ENCODE assay signal across 13 cellular contexts in the genomic region with DNA sequence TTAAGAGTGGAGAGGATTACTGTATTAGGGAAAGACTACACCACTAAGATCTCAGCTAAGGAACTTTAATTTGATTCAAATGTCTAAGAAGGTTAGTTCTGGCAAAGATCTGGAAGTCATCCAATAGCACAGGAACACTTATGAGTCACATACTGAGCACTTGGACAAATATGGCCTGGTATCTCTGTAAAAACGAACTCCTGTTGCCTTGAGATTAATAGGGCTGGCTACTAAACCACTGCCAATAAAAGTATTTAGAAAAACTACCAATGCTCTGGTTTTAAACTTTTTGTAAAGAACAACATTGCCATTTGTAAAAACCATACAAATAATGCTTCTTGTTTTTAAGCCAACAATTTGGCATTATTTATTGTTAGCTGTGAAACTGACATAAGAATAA.
DNase-seq lines count a peak whose midpoint lies in the region; ATAC-seq, FAIRE-seq and TF ChIP-seq lines count a peak whose summit lies in the region.
"Had no signal": no experiment of that assay in that cellular context is flagged by ENCODE, and none has a peak within 500 bp of the region (broad histone marks: within the 10 kb centered on the region; RNA-seq: fewer than 3 reads in every experiment).

No MANE protein-coding gene starts in this region.

- no peaks in the 10 kb centered on the region for H4K20me1 ChIP-seq in fibroblast of lung (ENCODE audit: control insufficient read depth, extremely low read depth, insufficient read depth, low read length)

- CTCF ChIA-PET in RWPE1 (lab: Yijun Ruan, JAX), result no interaction called here

- peak; percentile 70 to 92 (median 80) for ATAC-seq in psoas muscle

- H3K27ac ChIP-seq in RWPE1 (no peak overlapping the region), fibroblast of lung (ENCODE audit: insufficient read depth, low read length) (no peak overlapping the region), psoas muscle (peak overlapping the region; percentile 51)

- no peak overlapping the region for H2AFZ ChIP-seq in fibroblast of lung (ENCODE audit: low read length)

- H3K9ac ChIP-seq in fibroblast of lung (ENCODE audit: insufficient read depth, low read length), result no peak overlapping the region

- peaks cover 33% of the 10 kb centered on the region for H3K79me2 ChIP-seq in fibroblast of lung (ENCODE audit: control insufficient read depth, insufficient read depth, low read length)

- H3K4me1 Mint-ChIP-seq in glutamatergic neuron (ENCODE audit: low read depth, unreplicated experiment) (no peaks in the 10 kb centered on the region), progenitor cell of endocrine pancreas (ENCODE audit: low read depth) (peaks cover under 1% of the 10 kb centered on the region)
- H3K4me1 Mint-ChIP-seq: activated CD4-positive, alpha-beta T cell treated with anti-CD3 and anti-CD28 coated beads, Interleukin-2, amount 10 ng/mL, durations not matched to agents 7 days and 5 days had no signal

- POLR2A ChIA-PET in RWPE1 (lab: Yijun Ruan, JAX; ENCODE audit: low non-redundant PET), result no interaction called here

- WGBS in psoas muscle, 3 donors, result 3 to 10% (median 9%) methylated on average over 1 of the region's 1 CpG

- H3K4me3 ChIP-seq in fibroblast of lung (replicated peaks in 1 of 4; ENCODE audit: control extremely low read depth in 1 of 4, insufficient read depth in 1 of 4, low read depth in 3 of 4, low read length in 4 of 4), result no peak overlapping the region
- no peak overlapping the region for H3K4me3 ChIP-seq in psoas muscle

- H3K27me3 ChIP-seq in fibroblast of lung (ENCODE audit: control insufficient read depth, insufficient read depth, low read length), result no peaks in the 10 kb centered on the region
- H3K27me3 ChIP-seq in psoas muscle (ENCODE audit: insufficient read depth in 3 of 3, low read length in 2 of 3), result no peaks in the 10 kb centered on the region

- H3K27me3 Mint-ChIP-seq in glutamatergic neuron (ENCODE audit: unreplicated experiment), result no peaks in the 10 kb centered on the region
- no peaks in the 10 kb centered on the region for H3K27me3 Mint-ChIP-seq in progenitor cell of endocrine pancreas
- H3K27me3 Mint-ChIP-seq: activated CD4-positive, alpha-beta T cell treated with anti-CD3 and anti-CD28 coated beads, Interleukin-2, amount 10 ng/mL, durations not matched to agents 7 days and 5 days had no signal

- intact Hi-C loops in psoas muscle (cut with DNase I), result no loop called here

- DNase-seq in D721Med (ENCODE audit: insufficient read length, low spot score) (peak; percentile 28), RWPE1 (ENCODE audit: low spot score) (peak; percentile 75), fibroblast of lung (ENCODE audit: low read depth in 2 of 2) (peak; percentile 98), psoas muscle (no peak), NCI-H187 treated with DMSO at 0.1 percent for 48 hours (lab: John Stamatoyannopoulos, UW) (no peak), glutamatergic neuron (no peak), progenitor cell of endocrine pancreas (ENCODE audit: low spot score, unreplicated experiment) (no peak)
- no peak for DNase-seq in activated CD4-positive, alpha-beta T cell treated with anti-CD3 and anti-CD28 coated beads, Interleukin-2, amount 50 U/mL, for 48 hours
- DNase-seq: activated CD4-positive, alpha-beta T cell treated with anti-CD3 and anti-CD28 coated beads, Interleukin-2, amount 10 ng/mL, durations not matched to agents 7 days and 5 days; GF-D8; GOT3; NCI-H2107 had no signal

- H3K9me3 ChIP-seq in fibroblast of lung (ENCODE audit: control insufficient read depth, insufficient read depth, low read depth, low read length) (no peaks in the 10 kb centered on the region), psoas muscle (no peaks in the 10 kb centered on the region)

- TF ChIP-seq CTCF in D721Med (IDR thresholded peaks at IDR 0.05; ENCODE audit: insufficient read depth, missing control alignments) (no peak), RWPE1 (conservative IDR thresholded peaks at IDR 0.05; ENCODE audit: low read depth) (no peak), fibroblast of lung (conservative IDR thresholded peaks at IDR 0.05 in 1 of 2, IDR thresholded peaks at IDR 0.05 in 1 of 2; ENCODE audit: low read depth in 1 of 2, low read length in 2 of 2) (no peak), psoas muscle (IDR thresholded peaks at IDR 0.05) (no peak), glutamatergic neuron (IDR thresholded peaks at IDR 0.05; ENCODE audit: partially characterized antibody, unreplicated experiment) (no peak), progenitor cell of endocrine pancreas (IDR thresholded peaks at IDR 0.05; ENCODE audit: unreplicated experiment) (no peak)

- peak; percentile 90 for FAIRE-seq in D721Med (lab: Jason Lieb, UNC)
- FAIRE-seq: frontal cortex had no signal

- no peak overlapping the region for H3K27ac Mint-ChIP-seq in glutamatergic neuron (ENCODE audit: unreplicated experiment)
- no peak overlapping the region for H3K27ac Mint-ChIP-seq in progenitor cell of endocrine pancreas
- H3K27ac Mint-ChIP-seq: activated CD4-positive, alpha-beta T cell treated with anti-CD3 and anti-CD28 coated beads, Interleukin-2, amount 10 ng/mL, durations not matched to agents 7 days and 5 days had no signal

- H3K4me1 ChIP-seq in fibroblast of lung (ENCODE audit: control insufficient read depth, extremely low read depth, insufficient read depth, low read length), result peaks cover 11% of the 10 kb centered on the region
- peaks cover 31% of the 10 kb centered on the region for H3K4me1 ChIP-seq in psoas muscle

- H3K36me3 ChIP-seq in fibroblast of lung (ENCODE audit: control insufficient read depth, insufficient read depth, low read length), result peaks cover 17% of the 10 kb centered on the region
- peaks cover 0 to 32% of the 10 kb centered on the region in 2 donors for H3K36me3 ChIP-seq in psoas muscle (ENCODE audit: insufficient read depth in 1 of 2, low read depth in 1 of 2)

- no peak overlapping the region for H3K4me2 ChIP-seq in fibroblast of lung (ENCODE audit: extremely low read depth, insufficient read depth, low read length)

- H3K36me3 Mint-ChIP-seq in glutamatergic neuron (ENCODE audit: unreplicated experiment) (no peaks in the 10 kb centered on the region), progenitor cell of endocrine pancreas (ENCODE audit: insufficient read depth) (peaks cover 3% of the 10 kb centered on the region)

- peaks cover 2% of the 10 kb centered on the region for H3K9me3 Mint-ChIP-seq in glutamatergic neuron (ENCODE audit: unreplicated experiment)
- H3K9me3 Mint-ChIP-seq in progenitor cell of endocrine pancreas (ENCODE audit: low read depth), result no peaks in the 10 kb centered on the region
- H3K9me3 Mint-ChIP-seq: activated CD4-positive, alpha-beta T cell treated with anti-CD3 and anti-CD28 coated beads, Interleukin-2, amount 10 ng/mL, durations not matched to agents 7 days and 5 days had no signal

- H3K4me3 Mint-ChIP-seq in glutamatergic neuron (ENCODE audit: unreplicated experiment), result no peak overlapping the region
- H3K4me3 Mint-ChIP-seq in progenitor cell of endocrine pancreas (ENCODE audit: low read depth), result no peak overlapping the region
- H3K4me3 Mint-ChIP-seq: activated CD4-positive, alpha-beta T cell treated with anti-CD3 and anti-CD28 coated beads, Interleukin-2, amount 10 ng/mL, durations not matched to agents 7 days and 5 days had no signal

Comparison
In these comparisons a context has a peak if more than half of its experiments do, and no peak if none do; other contexts are left out.
1. DNase-seq: peak in D721Med (single experiment), RWPE1 (single experiment) and fibroblast of lung (2 of 2); none in psoas muscle (0 of 2), activated CD4-positive, alpha-beta T cell treated with anti-CD3 and anti-CD28 coated beads, Interleukin-2, amount 50 U/mL, for 48 hours (0 of 2), NCI-H187 treated with DMSO at 0.1 percent for 48 hours (single experiment), glutamatergic neuron (single experiment) and progenitor cell of endocrine pancreas (single experiment).